In genomic region chr21:42784276-42784675, GRCh38 we compare ENCODE assay signal across 10 cellular contexts.
A peak's percentile ranks its signal among the peaks of the same experiment; 100 is the strongest.
DNase-seq lines count a peak whose midpoint lies in the region; ATAC-seq and TF ChIP-seq lines count a peak whose summit lies in the region.
"Had no signal": no experiment of that assay in that cellular context is flagged by ENCODE, and none has a peak within 500 bp of the region (broad histone marks: within the 10 kb centered on the region; RNA-seq: fewer than 3 reads in every experiment).

No MANE protein-coding gene starts in this region.

- no peak for TF ChIP-seq POLR2A in adrenal gland (IDR thresholded peaks at IDR 0.05)
- TF ChIP-seq POLR2A in right lobe of liver (IDR thresholded peaks at IDR 0.05), result no peak
- no peak for TF ChIP-seq POLR2A in stomach (IDR thresholded peaks at IDR 0.05)

- H3K4me3 ChIP-seq in adrenal gland, result no peak overlapping the region
- H3K4me3 ChIP-seq in right lobe of liver, result no peak overlapping the region
- H3K4me3 ChIP-seq in stomach, result no peak overlapping the region
- H3K4me3 ChIP-seq: A549 had no signal

- H3K4me1 ChIP-seq in adrenal gland (replicated peaks in 1 of 2) (peaks cover 4 to 12% of the 10 kb centered on the region in 2 donors), right lobe of liver (no peaks in the 10 kb centered on the region), stomach (peaks cover 18 to 36% (median 24%) of the 10 kb centered on the region in 4 donors)
- H3K4me1 ChIP-seq: A549 had no signal

- H3K36me3 ChIP-seq in adrenal gland (replicated peaks in 1 of 2) (no peaks in the 10 kb centered on the region), right lobe of liver (no peaks in the 10 kb centered on the region), stomach (no peaks in the 10 kb centered on the region)

- no peak for DNase-seq in activated CD4-positive, CD25-positive, alpha-beta regulatory T cell treated with anti-CD3 and anti-CD28 coated beads, Interleukin-2, amount 50 U/mL, for 72 hours
- DNase-seq in adrenal gland, result no peak
- DNase-seq in right lobe of liver, result no peak
- peak; percentile 40 for DNase-seq in stomach
- no peak for DNase-seq in C1 segment of cervical spinal cord (lab: John Stamatoyannopoulos, UW)
- DNase-seq in GM19240 (ENCODE audit: insufficient read length, low spot score), result no peak
- DNase-seq: NCI-H774 had no signal

- intact Hi-C loops in adrenal gland (cut with DNase I), result loop anchor here in 1 of 2 donors (10.0 kb wide), 2 partner anchors 49 to 71 kb away; no protein-coding TSS in a partner anchor
- intact Hi-C loops in right lobe of liver (cut with DNase I), result no loop called here
- intact Hi-C loops in stomach (cut with DNase I; ENCODE audit: low total_unique reads), result no loop called here

- no peak for TF ChIP-seq EP300 in stomach (IDR thresholded peaks at IDR 0.05)

- ATAC-seq in activated CD4-positive, CD25-positive, alpha-beta regulatory T cell treated with anti-CD3 and anti-CD28 coated beads, Interleukin-2, amount 50 U/mL, for 24 hours, result peak; percentile 15 to 17
- ATAC-seq in right lobe of liver (peak; percentile 18 to 47 (median 29)), GM18519 (IDR thresholded peaks at IDR 0.05; ENCODE audit: low FRiP score, unreplicated experiment) (no peak)
- ATAC-seq: A549 had no signal

- H3K27ac ChIP-seq in adrenal gland (peak overlapping the region in 3 of 5 donors; percentile 32 to 79 (median 54)), right lobe of liver (peak overlapping the region; percentile 52 to 72 (median 57)), stomach (peak overlapping the region; percentile 67 to 82 (median 77))
- H3K27ac ChIP-seq: A549 had no signal

- TF ChIP-seq CTCF in adrenal gland (IDR thresholded peaks at IDR 0.05), result no peak
- TF ChIP-seq CTCF in right lobe of liver (IDR thresholded peaks at IDR 0.05), result no peak
- no peak for TF ChIP-seq CTCF in stomach (IDR thresholded peaks at IDR 0.05)

- WGBS in adrenal gland, 4 donors, result 43 to 51% (median 45%) methylated on average over 7 to 8 of the region's 8 CpGs
- WGBS in right lobe of liver (ENCODE audit: insufficient coverage, low coverage, low lambda C conversion rate, missing lambda C conversion rate), result 23% methylated on average over 7 of the region's 8 CpGs
- WGBS in stomach, 5 donors, result 12 to 32% (median 32%) methylated on average over 8 of the region's 8 CpGs

- H3K27me3 ChIP-seq in adrenal gland (no peaks in the 10 kb centered on the region), right lobe of liver (no peaks in the 10 kb centered on the region), stomach (peaks cover 0 to 57% (median 0%) of the 10 kb centered on the region in 3 donors)

- H3K9me3 ChIP-seq in adrenal gland (replicated peaks in 1 of 3) (no peaks in the 10 kb centered on the region), right lobe of liver (no peaks in the 10 kb centered on the region), stomach (no peaks in the 10 kb centered on the region)
- H3K9me3 ChIP-seq: A549 had no signal
